8 cellular contexts compared by ENCODE assay signal in the genomic region with DNA sequence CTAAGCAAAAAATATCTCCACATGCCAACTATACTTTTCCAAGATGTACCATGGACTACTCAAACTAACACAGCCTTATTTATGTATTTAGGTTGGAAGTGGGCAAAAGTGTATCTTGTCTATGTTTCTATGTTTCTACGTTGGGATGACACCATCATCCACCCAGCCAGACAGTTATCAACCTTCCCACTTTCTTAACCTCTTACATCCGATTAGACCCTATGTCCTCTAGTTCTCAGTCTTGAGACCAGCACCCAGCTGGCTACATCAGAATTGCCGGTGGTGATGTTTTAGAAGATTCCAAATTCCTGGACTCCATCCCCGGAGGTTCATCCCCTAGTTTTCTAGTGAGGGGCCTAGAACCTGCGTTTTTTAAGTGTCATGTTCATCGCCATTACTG. TPM values are rescaled to one million over a fixed set of nuclear protein-coding genes. Genes with fewer than 3 reads are reported as not detected.
DNase-seq lines count a peak whose midpoint lies in the region; ATAC-seq and TF ChIP-seq lines count a peak whose summit lies in the region.

No MANE protein-coding gene starts in this region.

- DNase-seq in A673 (ENCODE audit: low spot score) = no peak
- no peak for DNase-seq in HFFc6
- no peak for DNase-seq in adrenal gland
- DNase-seq in memory B cell (ENCODE audit: low spot score in 2 of 2) = no peak
- no peak for DNase-seq in NCI-H526 treated with DMSO at 0.1 percent for 48 hours (lab: John Stamatoyannopoulos, UW)

- peak overlapping the region; percentile 98 for H3K27ac Mint-ChIP-seq in HFFc6
- H3K27ac Mint-ChIP-seq in memory B cell = peak overlapping the region; percentile 98

- 28 to 31% (median 29%) methylated on average over 6 of the region's 6 CpGs for WGBS in adrenal gland, 4 donors

- POLR2A ChIA-PET in A673 (lab: Charles Lee; ENCODE audit: low non-redundant PET) = no interaction called here

- H3K36me3 ChIP-seq in A673 (ENCODE audit: insufficient read depth, low read length, poor library complexity, severe bottlenecking) (no peaks in the 10 kb centered on the region), adrenal gland (replicated peaks in 1 of 2) (no peaks in the 10 kb centered on the region)

- peak overlapping the region; percentile 93 for H3K4me3 Mint-ChIP-seq in HFFc6
- H3K4me3 Mint-ChIP-seq in memory B cell = peak overlapping the region; percentile 96

- H3K9me3 ChIP-seq in A673 (ENCODE audit: low read depth, low read length, poor library complexity, severe bottlenecking) (no peaks in the 10 kb centered on the region), adrenal gland (replicated peaks in 1 of 3) (no peaks in the 10 kb centered on the region)

- CTCF ChIA-PET in A673 (lab: Charles Lee) = no interaction called here

- BruUV-seq in A673 (replicated peaks; lab: Mats Ljungman, UMichigan) = no TSS peak

- H3K4me1 ChIP-seq in A673 (ENCODE audit: insufficient read depth, low read length, poor library complexity, severe bottlenecking) (no peaks in the 10 kb centered on the region), adrenal gland (replicated peaks in 1 of 2) (peaks cover 17 to 21% of the 10 kb centered on the region in 2 donors)

- H3K4me3 ChIP-seq in A673 (ENCODE audit: low read depth, low read length, poor library complexity, severe bottlenecking) = peak overlapping the region; percentile 77
- peak overlapping the region in 3 of 4 donors; percentile 3 to 94 (median 92) for H3K4me3 ChIP-seq in adrenal gland

- ATAC-seq in memory B cell (ENCODE audit: low read depth) = no peak
- ATAC-seq in GM18505 (IDR thresholded peaks at IDR 0.05; ENCODE audit: unreplicated experiment) = no peak
- ATAC-seq in GM18502 (IDR thresholded peaks at IDR 0.05; ENCODE audit: poor library complexity, unreplicated experiment) = no peak
- ATAC-seq in HG03520 (IDR thresholded peaks at IDR 0.05; ENCODE audit: unreplicated experiment) = no peak

- H3K4me1 Mint-ChIP-seq in HFFc6 (ENCODE audit: low read depth) (peaks cover 24% of the 10 kb centered on the region), memory B cell (peaks cover 24% of the 10 kb centered on the region)

- H3K27ac ChIP-seq in A673 (ENCODE audit: low read depth, low read length, poor library complexity, severe bottlenecking) = peak overlapping the region; percentile 95
- peak overlapping the region in 3 of 5 donors; percentile 94 to 100 (median 99) for H3K27ac ChIP-seq in adrenal gland

- H3K36me3 Mint-ChIP-seq in HFFc6 (ENCODE audit: low read depth) (no peaks in the 10 kb centered on the region), memory B cell (peaks cover 3% of the 10 kb centered on the region)

- intact Hi-C loops in A673 (cut with micrococcal nuclease; ENCODE audit: unreplicated experiment) = no loop called here
- intact Hi-C loops in adrenal gland (cut with DNase I) = no loop called here

- H3K27me3 ChIP-seq in A673 (replicated peaks; ENCODE audit: insufficient read depth, low read depth, low read length, poor library complexity) (no peaks in the 10 kb centered on the region), adrenal gland (no peaks in the 10 kb centered on the region)

- H3K9me3 Mint-ChIP-seq in HFFc6 (no peaks in the 10 kb centered on the region), memory B cell (no peaks in the 10 kb centered on the region)

- H3K27me3 Mint-ChIP-seq in HFFc6 (ENCODE audit: insufficient read depth) (no peaks in the 10 kb centered on the region), memory B cell (no peaks in the 10 kb centered on the region)

- TF ChIP-seq CTCF in A673 (conservative IDR thresholded peaks at IDR 0.05; ENCODE audit: low read depth, low read length) (no peak), HFFc6 (IDR thresholded peaks at IDR 0.05) (no peak), adrenal gland (IDR thresholded peaks at IDR 0.05) (no peak)

- TF ChIP-seq POLR2A in adrenal gland (IDR thresholded peaks at IDR 0.05) (no peak), GM18505 (IDR thresholded peaks at IDR 0.05; ENCODE audit: borderline replicate concordance, extremely low read depth, insufficient read depth, insufficient read length) (no peak)

RNA-seq across cellular contexts. Expression of a gene that starts 1.0 kb away (rescaled TPM):
- total RNA-seq in A673 (2021) (3.8 and 5.2 TPM in 2 replicates), adrenal gland (10 to 100 TPM in 7 of 8 donors, 1 to 10 TPM in 1; 2.5 to 19.0 (median 13.6) TPM)
- total RNA-seq in HFFc6 (2021; fragmentation: NEBNext Ultra II Directional; extraction: Animal tissue kit (Norgen Biotek cat#: 25700)) = 10 to 100 TPM in 1 of 6 experiments, 1 to 10 TPM in 5; 6.7 to 10.1 (median 8.4) TPM
- 10 to 100 TPM in 1 of 3 donors, 1 to 10 TPM in 2; 4.6 to 15.0 (median 5.3) TPM for polyA plus RNA-seq in adrenal gland

RNA-seq across cellular contexts. Expression of a gene that starts 47.1 kb away (rescaled TPM):
- total RNA-seq in A673 (2021) (38.6 and 41.6 TPM in 2 replicates), adrenal gland (10 to 100 TPM in 4 of 8 donors, 1 to 10 TPM in 4; 6.0 to 18.1 (median 11.5) TPM)
- 10 to 100 TPM; 19.3 to 26.3 (median 22.3) TPM for total RNA-seq in HFFc6 (2021; fragmentation: NEBNext Ultra II Directional; extraction: Animal tissue kit (Norgen Biotek cat#: 25700))
- polyA plus RNA-seq in adrenal gland = 10 to 100 TPM in 1 of 3 donors, 1 to 10 TPM in 2; 1.8 to 15.7 (median 2.0) TPM

RNA-seq across cellular contexts. Expression of a gene that starts 47.7 kb away (rescaled TPM):
- 190 and 209 TPM in 2 replicates for total RNA-seq in A673 (2021)
- total RNA-seq in HFFc6 (2021; fragmentation: NEBNext Ultra II Directional; extraction: Animal tissue kit (Norgen Biotek cat#: 25700)) = 100 to 1,000 TPM; 136 to 177 (median 168) TPM
- total RNA-seq in adrenal gland = 10 to 100 TPM; 19.4 to 84.2 (median 61.2) TPM
- 100 to 1,000 TPM in 1 of 3 donors, 10 to 100 TPM in 2; 29.2 to 129 (median 39.2) TPM for polyA plus RNA-seq in adrenal gland
